Comparison of ENCODE assay signal across 8 cellular contexts in genomic region chr16:85235988-85236831, GRCh38.
DNase-seq lines count a peak whose midpoint lies in the region; ATAC-seq, FAIRE-seq and TF ChIP-seq lines count a peak whose summit lies in the region.

No MANE protein-coding gene starts in this region.

- WGBS in K562 (ENCODE audit: insufficient coverage, low coverage, missing lambda C conversion rate) = 65% methylated on average over 16 of the region's 20 CpGs

- H3K27ac ChIP-seq in K562 (ENCODE audit: extremely low read depth, low read depth, low read length) (no peak overlapping the region), lower lobe of right lung (peak overlapping the region; percentile 49), vagina (peak overlapping the region; percentile 77)

- in situ Hi-C loops in K562 (cut with MboI) = no loop called here

- CTCF ChIA-PET in K562 (lab: Yijun Ruan, JAX; ENCODE audit: low intra/inter-chr PET ratio) = no interaction called here

- no peak overlapping the region for H3K4me3 ChIP-seq in K562
- H3K4me3 ChIP-seq in lower lobe of right lung = peak overlapping the region; percentile 42
- peak overlapping the region; percentile 35 to 54 for H3K4me3 ChIP-seq in vagina

- H3K36me3 ChIP-seq in K562 (ENCODE audit: control insufficient read depth, insufficient read depth, low read length) = no peaks in the 10 kb centered on the region
- H3K36me3 ChIP-seq in lower lobe of right lung = no peaks in the 10 kb centered on the region
- H3K36me3 ChIP-seq in vagina = no peaks in the 10 kb centered on the region

- H3K27me3 ChIP-seq in K562 (ENCODE audit: control insufficient read depth in 2 of 2, insufficient read depth in 2 of 2, low read length in 2 of 2) (no peaks in the 10 kb centered on the region), lower lobe of right lung (ENCODE audit: low read depth) (peaks cover 38% of the 10 kb centered on the region), vagina (no peaks in the 10 kb centered on the region)

- POLR2A ChIA-PET in K562 (lab: Yijun Ruan, JAX) = interaction anchor here (0.7 to 1.2 kb wide), 2 partner anchors 8 to 204 kb away, joined by 3 read pairs; no protein-coding TSS in a partner anchor

- no TSS peak for BruUV-seq in K562 (replicated peaks; lab: Mats Ljungman, UMichigan)

- TF ChIP-seq RAD21 in K562 (CRISPR knock-in tag; conservative IDR thresholded peaks at IDR 0.05 in 1 of 2, IDR thresholded peaks at IDR 0.05 in 1 of 2) = no peak

- no peak overlapping the region for H3K4me2 ChIP-seq in K562 (ENCODE audit: insufficient read depth, low read length)

- DNase-seq in Right ventricle myocardium inferior (ENCODE audit: missing footprints) (no peak), cardiac septum (ENCODE audit: low spot score) (no peak), K562 (ENCODE audit: extremely low read depth in 1 of 4, low spot score in 3 of 4) (no peak), lower lobe of right lung (no peak), vagina (ENCODE audit: extremely low spot score in 2 of 2) (no peak), T-helper 2 cell (no peak), NCI-H2081 (lab: John Stamatoyannopoulos, UW) (no peak)
- DNase-seq in stimulated activated CD4-positive, alpha-beta T cell treated with anti-CD3 and anti-CD28 coated beads, Interleukin-2, amount 100 ng/mL, for 24 hours = no peak

- TF ChIP-seq EP300 in K562 (IDR thresholded peaks at IDR 0.05; ENCODE audit: low read length) = no peak

- no peaks in the 10 kb centered on the region for H3K9me1 ChIP-seq in K562 (ENCODE audit: control insufficient read depth, insufficient read depth, low read length)

- H2AFZ ChIP-seq in K562 (ENCODE audit: low read depth, low read length) = no peak overlapping the region

- ATAC-seq in Right ventricle myocardium inferior (peak; percentile 6), K562 (no peak), lower lobe of right lung (peak in 1 of 2 donors; percentile 26)

- FAIRE-seq in K562 (lab: Jason Lieb, UNC) = no peak

- no peak for TF ChIP-seq POLR2A in K562 (conservative IDR thresholded peaks at IDR 0.05)
- no peak for TF ChIP-seq POLR2A in vagina (IDR thresholded peaks at IDR 0.05)

- H4K20me1 ChIP-seq in K562 (replicated peaks; ENCODE audit: control insufficient read depth, insufficient read depth, low read length) = peaks cover 29% of the 10 kb centered on the region

- peak overlapping the region in 1 of 2 experiments; percentile 58; a peak in 1 of 4 replicates for H3K9ac ChIP-seq in K562 (ENCODE audit: insufficient read depth in 1 of 2, low read depth in 2 of 2, low read length in 2 of 2)

- no peaks in the 10 kb centered on the region for H3K9me3 ChIP-seq in K562 (replicated peaks; ENCODE audit: control insufficient read depth, insufficient read depth, low read depth, low read length)
- H3K9me3 ChIP-seq in lower lobe of right lung = no peaks in the 10 kb centered on the region
- H3K9me3 ChIP-seq in vagina = no peaks in the 10 kb centered on the region

- peaks cover 8% of the 10 kb centered on the region; the same call in 1 of the 3 replicates for H3K79me2 ChIP-seq in K562 (ENCODE audit: control insufficient read depth, insufficient read depth, low read length)

- H3K4me1 ChIP-seq in K562 (replicated peaks in 1 of 2; ENCODE audit: control insufficient read depth in 2 of 2, insufficient read depth in 2 of 2, low read length in 2 of 2) (peaks cover 0 to 50% of the 10 kb centered on the region in 2 experiments; a peak in 4 of 5 replicates), lower lobe of right lung (peaks cover 38% of the 10 kb centered on the region), vagina (peaks cover 62% of the 10 kb centered on the region)

- TF ChIP-seq CTCF in K562 (IDR thresholded peaks at IDR 0.05 in 2 of 3, conservative IDR thresholded peaks at IDR 0.05 in 1 of 3; ENCODE audit: insufficient read depth in 2 of 3, low read depth in 1 of 3, low read length in 3 of 3) (no peak), lower lobe of right lung (IDR thresholded peaks at IDR 0.05) (no peak), vagina (IDR thresholded peaks at IDR 0.05) (no peak)

- intact Hi-C loops in Right ventricle myocardium inferior (cut with DNase I) = no loop called here
- intact Hi-C loops in cardiac septum (cut with DNase I) = loop anchor here (5.0 to 10.0 kb wide), 2 partner anchors 64 to 121 kb away; partner anchors contain the start of gene CIBAR2
- intact Hi-C loops in K562 (cut with micrococcal nuclease) = no loop called here
- intact Hi-C loops in lower lobe of right lung (cut with DNase I) = no loop called here
- intact Hi-C loops in vagina (cut with DNase I) = loop anchor here (10.0 kb wide), 1 partner anchor 111 kb away; no protein-coding TSS in a partner anchor

TF ChIP-seq in K562, 482 proteins besides CTCF, POLR2A, EP300 and RAD21:
- no peak for TF ChIP-seq ZNF76 (CRISPR knock-in tag; IDR thresholded peaks at IDR 0.05; ENCODE audit: borderline replicate concordance)
- TF ChIP-seq BCOR (IDR thresholded peaks at IDR 0.05) = peak; percentile 76; the same call in 1 of the 2 replicates
- peak in 1 of 2 experiments; percentile 72; a peak in 1 of 3 replicates for TF ChIP-seq CBX3 (IDR thresholded peaks at IDR 0.05; ENCODE audit: borderline replicate concordance in 1 of 2, low read length in 2 of 2)
- TF ChIP-seq E2F6 (IDR thresholded peaks at IDR 0.05; ENCODE audit: borderline replicate concordance in 1 of 2, extremely low read depth in 1 of 2, insufficient read depth in 1 of 2, insufficient read length in 1 of 2, low read depth in 1 of 2, low read length in 1 of 2, poor library complexity in 1 of 2, severe bottlenecking in 1 of 2) = no peak
- TF ChIP-seq MYC (IDR thresholded peaks at IDR 0.05; ENCODE audit: low read depth, low read length) = no peak
- no peak for TF ChIP-seq MYC (CRISPR knock-in tag; IDR thresholded peaks at IDR 0.05; ENCODE audit: borderline replicate concordance, low read depth)
- TF ChIP-seq NBN (IDR thresholded peaks at IDR 0.05; ENCODE audit: low read depth) = no peak
- peak; percentile 85 for TF ChIP-seq RBM25 (IDR thresholded peaks at IDR 0.05; ENCODE audit: low read depth, low read length, severe bottlenecking)
- peak; percentile 71 to 77 for TF ChIP-seq KDM1A (IDR thresholded peaks at IDR 0.05)
- TF ChIP-seq CREB5 (CRISPR knock-in tag; IDR thresholded peaks at IDR 0.05) = no peak
- TF ChIP-seq ZNF445 (CRISPR knock-in tag; IDR thresholded peaks at IDR 0.05; ENCODE audit: low read depth) = no peak
- TF ChIP-seq ZFP36 (IDR thresholded peaks at IDR 0.05; ENCODE audit: low read depth, low read length, partially characterized antibody) = peak; percentile 75
- no peak for TF ChIP-seq ZNF217 (CRISPR knock-in tag; IDR thresholded peaks at IDR 0.05)
- TF ChIP-seq E2F4 (CRISPR knock-in tag; IDR thresholded peaks at IDR 0.05; ENCODE audit: low read depth) = no peak
- no peak for TF ChIP-seq MECOM (CRISPR knock-in tag; IDR thresholded peaks at IDR 0.05)
- TF ChIP-seq RNF219 (CRISPR knock-in tag; IDR thresholded peaks at IDR 0.05) = no peak

Comparison
In these comparisons a context has a peak if more than half of its experiments do, and no peak if none do; other contexts are left out.
1. intact Hi-C loops: an anchor here in cardiac septum (5.0 to 10.0 kb wide) and vagina (10.0 kb wide); none called in Right ventricle myocardium inferior, K562 and lower lobe of right lung.